8 cellular contexts compared by ENCODE assay signal in the genomic region with DNA sequence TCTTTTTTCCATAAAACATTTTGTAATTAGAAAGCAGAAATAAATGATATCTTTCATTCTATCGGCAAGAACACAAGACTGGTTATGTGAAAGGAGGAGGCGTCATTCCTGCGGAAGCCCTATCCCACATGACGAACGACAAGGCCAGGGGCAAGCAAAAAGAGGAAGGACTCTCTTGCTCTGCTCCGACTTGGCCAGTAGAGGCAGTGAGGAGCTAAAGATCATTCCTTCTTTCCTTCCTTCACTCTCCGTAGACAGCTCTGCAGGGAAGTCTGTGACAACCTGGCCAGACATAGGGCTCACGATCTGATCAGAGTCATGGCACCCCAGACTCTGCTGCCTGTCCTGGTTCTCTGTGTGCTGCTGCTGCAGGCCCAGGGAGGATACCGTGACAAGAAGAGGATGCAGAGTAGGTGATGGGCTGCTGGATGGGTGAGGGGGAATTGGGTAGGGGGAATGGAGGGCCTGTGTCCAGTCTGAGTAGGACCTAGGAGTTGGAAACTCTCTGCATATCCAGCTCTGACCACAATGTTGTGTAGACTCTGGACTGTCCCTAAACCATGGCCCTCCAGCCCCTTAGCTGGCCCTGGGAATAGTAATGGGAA.
DNase-seq lines count a peak whose midpoint lies in the region; ATAC-seq and TF ChIP-seq lines count a peak whose summit lies in the region.

A gene (plus strand): TSS at position 244 of the 605 bp plus-strand sequence. CDS start 75 bp downstream, at position 319.

- in situ Hi-C loops in astrocyte of the spinal cord (cut with HindIII; ENCODE audit: low sequenced_read_pairs) = no loop called here

- peak; percentile 80 for TF ChIP-seq CTCF in astrocyte of the spinal cord (IDR thresholded peaks at IDR 0.05; ENCODE audit: low read depth, low read length)

- DNase-seq in DMS114 treated with DMSO at 0.1 percent for 48 hours (lab: John Stamatoyannopoulos, UW; ENCODE audit: unreplicated experiment) (peak; percentile 6), HCEC 1CT (peak; percentile 52), OCI-M1 (lab: John Stamatoyannopoulos, UW) (peak; percentile 91), astrocyte of the spinal cord (ENCODE audit: low read depth, low spot score) (peak; percentile 25), inferior parietal cortex (ENCODE audit: extremely low spot score) (peak; percentile 25)
- DNase-seq in stimulated activated CD4-positive, alpha-beta T cell treated with anti-CD3 and anti-CD28 coated beads, TNF-alpha, amount 100 ng/mL, for 48 hours (ENCODE audit: low read depth in 3 of 3) = peak in 2 of 3 donors; percentile 8 to 21

- H3K4me3 ChIP-seq in astrocyte of the spinal cord (ENCODE audit: low read depth, low read length) = no peak within 1 kb of the TSS

- ATAC-seq in GM21447 (IDR thresholded peaks at IDR 0.05; ENCODE audit: unreplicated experiment) = no peak
- ATAC-seq in HG03571 (IDR thresholded peaks at IDR 0.05; ENCODE audit: unreplicated experiment) = no peak

Comparison
In these comparisons a context has a peak if more than half of its experiments do, and no peak if none do; other contexts are left out.
1. DNase-seq: peak in every context shown above with its lines; median percentile 91 in OCI-M1; 52 in HCEC 1CT; 25 in astrocyte of the spinal cord; 25 in inferior parietal cortex; 14 in stimulated activated CD4-positive, alpha-beta T cell treated with anti-CD3 and anti-CD28 coated beads, TNF-alpha, amount 100 ng/mL, for 48 hours; 6 in DMS114 treated with DMSO at 0.1 percent for 48 hours.